ENCODE assay signal across 2 cellular contexts in the genomic region with DNA sequence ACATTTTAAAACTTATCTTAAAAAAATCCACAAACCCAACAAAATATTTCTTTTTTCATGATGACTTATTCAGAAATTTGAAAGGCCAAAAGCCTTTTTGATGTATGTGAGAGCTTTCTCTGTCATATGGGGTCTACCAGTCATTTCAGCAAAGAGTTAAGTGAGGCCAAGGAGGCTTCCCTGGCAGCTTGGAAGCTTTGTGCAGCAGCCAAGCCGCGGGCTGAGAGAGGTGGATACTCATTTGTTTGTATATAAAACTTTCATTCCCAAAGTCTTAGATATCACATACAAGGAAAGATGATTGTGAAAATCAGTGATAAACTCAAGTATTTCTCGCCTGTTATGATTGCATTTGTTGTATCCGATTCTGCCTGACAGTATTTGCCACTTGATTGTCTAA.
TF ChIP-seq lines count a peak whose summit lies in the region.

No MANE protein-coding gene starts in this region.

TF ChIP-seq in H1, 55 proteins besides CTCF, POLR2A, EP300 and RAD21:
- TF ChIP-seq NRF1 (IDR thresholded peaks at IDR 0.05; ENCODE audit: low read depth, low read length) (no peak), TAF1 (IDR thresholded peaks at IDR 0.05; ENCODE audit: low read depth, low read length) (no peak)

TF ChIP-seq in neural cell, 6 proteins besides CTCF, POLR2A, EP300 and RAD21:
- TF ChIP-seq MXI1 (conservative IDR thresholded peaks at IDR 0.05; ENCODE audit: poor library complexity, severe bottlenecking) = no peak
- TF ChIP-seq, protein P1, sequence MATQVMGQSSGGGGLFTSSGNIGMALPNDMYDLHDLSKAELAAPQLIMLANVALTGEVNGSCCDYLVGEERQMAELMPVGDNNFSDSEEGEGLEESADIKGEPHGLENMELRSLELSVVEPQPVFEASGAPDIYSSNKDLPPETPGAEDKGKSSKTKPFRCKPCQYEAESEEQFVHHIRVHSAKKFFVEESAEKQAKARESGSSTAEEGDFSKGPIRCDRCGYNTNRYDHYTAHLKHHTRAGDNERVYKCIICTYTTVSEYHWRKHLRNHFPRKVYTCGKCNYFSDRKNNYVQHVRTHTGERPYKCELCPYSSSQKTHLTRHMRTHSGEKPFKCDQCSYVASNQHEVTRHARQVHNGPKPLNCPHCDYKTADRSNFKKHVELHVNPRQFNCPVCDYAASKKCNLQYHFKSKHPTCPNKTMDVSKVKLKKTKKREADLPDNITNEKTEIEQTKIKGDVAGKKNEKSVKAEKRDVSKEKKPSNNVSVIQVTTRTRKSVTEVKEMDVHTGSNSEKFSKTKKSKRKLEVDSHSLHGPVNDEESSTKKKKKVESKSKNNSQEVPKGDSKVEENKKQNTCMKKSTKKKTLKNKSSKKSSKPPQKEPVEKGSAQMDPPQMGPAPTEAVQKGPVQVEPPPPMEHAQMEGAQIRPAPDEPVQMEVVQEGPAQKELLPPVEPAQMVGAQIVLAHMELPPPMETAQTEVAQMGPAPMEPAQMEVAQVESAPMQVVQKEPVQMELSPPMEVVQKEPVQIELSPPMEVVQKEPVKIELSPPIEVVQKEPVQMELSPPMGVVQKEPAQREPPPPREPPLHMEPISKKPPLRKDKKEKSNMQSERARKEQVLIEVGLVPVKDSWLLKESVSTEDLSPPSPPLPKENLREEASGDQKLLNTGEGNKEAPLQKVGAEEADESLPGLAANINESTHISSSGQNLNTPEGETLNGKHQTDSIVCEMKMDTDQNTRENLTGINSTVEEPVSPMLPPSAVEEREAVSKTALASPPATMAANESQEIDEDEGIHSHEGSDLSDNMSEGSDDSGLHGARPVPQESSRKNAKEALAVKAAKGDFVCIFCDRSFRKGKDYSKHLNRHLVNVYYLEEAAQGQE (IDR thresholded peaks at IDR 0.05; ENCODE audit: borderline replicate concordance) = no peak
- no peak for TF ChIP-seq TAF1 (IDR thresholded peaks at IDR 0.05; ENCODE audit: low read depth)
- no peak for TF ChIP-seq EZH2 (IDR thresholded peaks at IDR 0.05; ENCODE audit: borderline replicate concordance, insufficient read depth, low read length, poor library complexity, severe bottlenecking)
- no peak for TF ChIP-seq POLR2AphosphoS5 (IDR thresholded peaks at IDR 0.05)
- no peak for TF ChIP-seq SMC3 (conservative IDR thresholded peaks at IDR 0.05; ENCODE audit: poor library complexity)
